ENCODE assay signal across 23 cellular contexts in genomic region chr12:122820138-122820537, GRCh38. TPM values are rescaled to one million over a fixed set of nuclear protein-coding genes. Genes with fewer than 3 reads are reported as not detected.
DNase-seq lines count a peak whose midpoint lies in the region; ATAC-seq and TF ChIP-seq lines count a peak whose summit lies in the region.
"Had no signal": no experiment of that assay in that cellular context is flagged by ENCODE, and none has a peak within 500 bp of the region (broad histone marks: within the 10 kb centered on the region; RNA-seq: fewer than 3 reads in every experiment).

No MANE protein-coding gene starts in this region.

- peak; percentile 31 for DNase-seq in activated effector memory CD4-positive, alpha-beta T cell treated with anti-CD3 and anti-CD28 coated beads, Interleukin-2, amount 50 U/mL, for 16 hours
- DNase-seq in activated effector memory CD4-positive, alpha-beta T cell treated with Interleukin-2 at 50 U/mL for 16 hours: no peak
- DNase-seq in naive B cell: no peak
- no peak for DNase-seq in stimulated activated naive CD8-positive, alpha-beta T cell treated with anti-CD3 and anti-CD28 coated beads, Interleukin-15, Interleukin-2, amounts not matched to agents 100 U/mL and 50 U/mL, for 24 hours
- DNase-seq in activated CD8-positive, alpha-beta memory T cell treated with anti-CD3 and anti-CD28 coated beads for 24 hours: no peak
- no peak for DNase-seq in glutamatergic neuron
- DNase-seq in SK-N-SH: no peak
- DNase-seq: 8988T; ACHN; CD8-positive, alpha-beta memory T cell; DMS 273 treated with DMSO at 0.1 percent for 48 hours; DMS79; GF-D8; KBM-7; MG63; NCI-H1694; NCI-H2029 treated with DMSO at 0.1 percent for 48 hours; NCI-H2227 treated with DMSO at 0.1 percent for 48 hours; NCI-H526 treated with DMSO at 0.1 percent for 48 hours; PC-3 had no signal

- H3K36me3 Mint-ChIP-seq in naive B cell: no peaks in the 10 kb centered on the region
- H3K36me3 Mint-ChIP-seq in glutamatergic neuron (ENCODE audit: unreplicated experiment): peaks cover 4% of the 10 kb centered on the region
- H3K36me3 Mint-ChIP-seq: CD8-positive, alpha-beta memory T cell had no signal

- H3F3A ChIP-seq in OCI-LY1 (ENCODE audit: insufficient read depth, low read length): no peaks in the 10 kb centered on the region
- no peaks in the 10 kb centered on the region for H3F3A ChIP-seq in SK-N-SH (replicated peaks; ENCODE audit: insufficient read depth)

- ATAC-seq in naive B cell (ENCODE audit: low read depth in 2 of 2): no peak
- ATAC-seq in stimulated activated naive CD8-positive, alpha-beta T cell treated with anti-CD3 and anti-CD28 coated beads, Interleukin-15, Interleukin-2, amounts not matched to agents 100 U/mL and 50 U/mL, for 24 hours: no peak
- ATAC-seq: PC-3, SK-N-SH treated with all-trans-retinoic acid at 6 μM for 48 hours had no signal

- POLR2A ChIA-PET in SK-N-SH (lab: Yijun Ruan, JAX): no interaction called here

- H3K79me2 ChIP-seq in OCI-LY1 (ENCODE audit: insufficient read depth, low read length) (no peaks in the 10 kb centered on the region), SK-N-SH (ENCODE audit: insufficient read depth) (no peaks in the 10 kb centered on the region)

- WGBS in SK-N-SH (ENCODE audit: low lambda C conversion rate): 75% methylated on average over 8 of the region's 8 CpGs

- CTCF ChIA-PET in SK-N-SH (lab: Yijun Ruan, JAX): no interaction called here

- H3K27ac Mint-ChIP-seq in naive B cell: peak overlapping the region; percentile 18 to 99 (median 98)
- H3K27ac Mint-ChIP-seq in glutamatergic neuron (ENCODE audit: unreplicated experiment): no peak overlapping the region
- H3K27ac Mint-ChIP-seq: CD8-positive, alpha-beta memory T cell had no signal

- TF ChIP-seq RAD21 in SK-N-SH (IDR thresholded peaks at IDR 0.05; ENCODE audit: low read length): no peak

- no peaks in the 10 kb centered on the region for H3K27me3 Mint-ChIP-seq in naive B cell
- peaks cover 7% of the 10 kb centered on the region for H3K27me3 Mint-ChIP-seq in glutamatergic neuron (ENCODE audit: unreplicated experiment)

- H3K9ac ChIP-seq in OCI-LY1 (ENCODE audit: low read length) (no peak overlapping the region), SK-N-SH (no peak overlapping the region)

- no peak overlapping the region for H3K4me3 ChIP-seq in OCI-LY1 (ENCODE audit: low read depth, low read length, poor library complexity, severe bottlenecking)
- no peak overlapping the region for H3K4me3 ChIP-seq in SK-N-SH (ENCODE audit: low read depth in 2 of 2, low read length in 1 of 2)
- H3K4me3 ChIP-seq: MG63 had no signal

- no peaks in the 10 kb centered on the region for H3K36me3 ChIP-seq in OCI-LY1 (ENCODE audit: insufficient read depth, low read length)
- no peaks in the 10 kb centered on the region for H3K36me3 ChIP-seq in SK-N-SH (replicated peaks in 1 of 2; ENCODE audit: control insufficient read depth in 1 of 2, insufficient read depth in 2 of 2, low read length in 1 of 2)
- H3K36me3 ChIP-seq: MG63 had no signal

- H3K9me2 ChIP-seq in OCI-LY1 (ENCODE audit: low read depth, low read length) (no peaks in the 10 kb centered on the region), SK-N-SH (no peaks in the 10 kb centered on the region)

- peaks cover 23% of the 10 kb centered on the region for H3K4me1 ChIP-seq in OCI-LY1 (ENCODE audit: insufficient read depth, low read length, severe bottlenecking)
- H3K4me1 ChIP-seq in SK-N-SH (ENCODE audit: control insufficient read depth in 1 of 2, insufficient read depth in 2 of 2, low read depth in 1 of 2, low read length in 1 of 2): no peaks in the 10 kb centered on the region

- H4K20me1 ChIP-seq in OCI-LY1 (ENCODE audit: insufficient read depth, low read length) (no peaks in the 10 kb centered on the region), SK-N-SH (ENCODE audit: insufficient read depth) (no peaks in the 10 kb centered on the region)

- H2AFZ ChIP-seq in OCI-LY1 (ENCODE audit: low read length): no peak overlapping the region
- H2AFZ ChIP-seq in SK-N-SH (ENCODE audit: low read depth): no peak overlapping the region

- no peaks in the 10 kb centered on the region for H3K27me3 ChIP-seq in OCI-LY1 (ENCODE audit: insufficient read depth, low read length)
- no peaks in the 10 kb centered on the region for H3K27me3 ChIP-seq in SK-N-SH (ENCODE audit: insufficient read depth)
- H3K27me3 ChIP-seq: MG63 had no signal

- no peak for TF ChIP-seq CTCF in OCI-LY1 (IDR thresholded peaks at IDR 0.05; ENCODE audit: low read length)
- TF ChIP-seq CTCF in glutamatergic neuron (IDR thresholded peaks at IDR 0.05; ENCODE audit: partially characterized antibody, unreplicated experiment): no peak
- no peak for TF ChIP-seq CTCF in SK-N-SH (IDR thresholded peaks at IDR 0.05)

- H3K9me3 Mint-ChIP-seq in naive B cell: no peaks in the 10 kb centered on the region
- peaks cover 1% of the 10 kb centered on the region for H3K9me3 Mint-ChIP-seq in glutamatergic neuron (ENCODE audit: unreplicated experiment)
- H3K9me3 Mint-ChIP-seq: CD8-positive, alpha-beta memory T cell had no signal

- H3K4me2 ChIP-seq in OCI-LY1 (ENCODE audit: low read length) (0 out of 2 replicates have a peak overlapping the region, but pooled peaks have one; percentile 65), SK-N-SH (no peak overlapping the region)

- H3K27ac ChIP-seq in OCI-LY1 (ENCODE audit: low read depth, low read length, poor library complexity, severe bottlenecking) (peak overlapping the region; percentile 13), SK-N-SH (ENCODE audit: low read depth in 2 of 2, low read length in 1 of 2) (no peak overlapping the region)
- H3K27ac ChIP-seq: C4-2B had no signal

- H3K9me3 ChIP-seq in OCI-LY1 (ENCODE audit: low read length): no peaks in the 10 kb centered on the region
- no peaks in the 10 kb centered on the region for H3K9me3 ChIP-seq in SK-N-SH
- H3K9me3 ChIP-seq: MG63 had no signal

- peaks cover 44 to 65% (median 51%) of the 10 kb centered on the region in 3 donors for H3K4me1 Mint-ChIP-seq in naive B cell
- H3K4me1 Mint-ChIP-seq in glutamatergic neuron (ENCODE audit: low read depth, unreplicated experiment): no peaks in the 10 kb centered on the region
- H3K4me1 Mint-ChIP-seq: CD8-positive, alpha-beta memory T cell had no signal

- H3K4me3 Mint-ChIP-seq in naive B cell: peak overlapping the region in 7 of 8 donors; percentile 55 to 92 (median 77)
- H3K4me3 Mint-ChIP-seq in glutamatergic neuron (ENCODE audit: unreplicated experiment): no peak overlapping the region
- H3K4me3 Mint-ChIP-seq: CD8-positive, alpha-beta memory T cell had no signal

- no peak for TF ChIP-seq EP300 in SK-N-SH (IDR thresholded peaks at IDR 0.05; ENCODE audit: borderline replicate concordance in 1 of 2, low read depth in 1 of 2, low read length in 1 of 2)

TF ChIP-seq in SK-N-SH, 30 proteins besides CTCF, POLR2A, EP300 and RAD21:
- TF ChIP-seq ELF1 (IDR thresholded peaks at IDR 0.05): no peak
- TF ChIP-seq PBX3 (IDR thresholded peaks at IDR 0.05): no peak
- TF ChIP-seq GABPA (IDR thresholded peaks at IDR 0.05; ENCODE audit: low read depth): no peak
- no peak for TF ChIP-seq ZBTB33 (IDR thresholded peaks at IDR 0.05; ENCODE audit: borderline replicate concordance, low read depth)
- no peak for TF ChIP-seq EZH2phosphoT487 (IDR thresholded peaks at IDR 0.05; ENCODE audit: borderline replicate concordance, low read depth)
- TF ChIP-seq, protein P1, sequence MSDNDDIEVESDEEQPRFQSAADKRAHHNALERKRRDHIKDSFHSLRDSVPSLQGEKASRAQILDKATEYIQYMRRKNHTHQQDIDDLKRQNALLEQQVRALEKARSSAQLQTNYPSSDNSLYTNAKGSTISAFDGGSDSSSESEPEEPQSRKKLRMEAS (IDR thresholded peaks at IDR 0.05; ENCODE audit: low read depth): no peak
- no peak for TF ChIP-seq NFIC (IDR thresholded peaks at IDR 0.05; ENCODE audit: borderline replicate concordance)

RNA-seq across cellular contexts. Expression of gene HIP1R, which starts 15.1 kb away (rescaled TPM):
- polyA plus RNA-seq in naive B cell (ENCODE audit: low read depth in 6 of 6): 10 to 100 TPM; 33.8 to 91.3 (median 38.4) TPM
- total RNA-seq in glutamatergic neuron (ENCODE audit: unreplicated experiment): 19.3 TPM
- 20.6 and 21.1 TPM in 2 replicates for polyA plus RNA-seq in SK-N-SH (2012; rRNA removed)
- polyA plus RNA-seq in SK-N-SH (2012; cell fraction: cytosol; rRNA removed): 5.6 and 8.7 TPM in 2 replicates
- polyA plus RNA-seq in SK-N-SH (2012; cell fraction: nucleus; rRNA removed): 122 and 128 TPM in 2 replicates

RNA-seq across cellular contexts. Expression of gene CCDC62, which starts 45.8 kb away (rescaled TPM):
- polyA plus RNA-seq in naive B cell (ENCODE audit: low read depth in 6 of 6) (1 to 10 TPM in 3 of 6 donors, under 1 TPM in 2, not detected in 1; 0.19 to 1.8 (median 1.2) TPM), SK-N-SH (2012; rRNA removed) (0.12 and 0.21 TPM in 2 replicates)
- total RNA-seq in glutamatergic neuron (ENCODE audit: unreplicated experiment): 0.78 TPM
- 0.10 and 0.12 TPM in 2 replicates for polyA plus RNA-seq in SK-N-SH (2012; cell fraction: cytosol; rRNA removed)
- 0.47 and 0.58 TPM in 2 replicates for polyA plus RNA-seq in SK-N-SH (2012; cell fraction: nucleus; rRNA removed)
